ENCODE assay signal across 1 cellular context in genomic region chr19:36114763-36115452, GRCh38.
TF ChIP-seq lines count a peak whose summit lies in the region.

TSS of gene POLR2I (minus strand) at chr19:36114875. CDS start at chr19:36114856, 19 bp downstream.

TF ChIP-seq in HepG2, 621 proteins besides CTCF, POLR2A, EP300 and RAD21 (continued from another document and continues in another):
- peak; percentile 82 for TF ChIP-seq AKNA (CRISPR knock-in tag; IDR thresholded peaks at IDR 0.05; ENCODE audit: borderline replicate concordance)
- peak; percentile 70 for TF ChIP-seq EED (CRISPR knock-in tag; IDR thresholded peaks at IDR 0.05)
- TF ChIP-seq TEAD3 (CRISPR knock-in tag; optimal IDR thresholded peaks at IDR 0.05; ENCODE audit: borderline replicate concordance): peak; percentile 47
- 0 out of 2 replicates have a peak, but pooled peaks have one; percentile 28 for TF ChIP-seq ATAD3A (CRISPR knock-in tag; IDR thresholded peaks at IDR 0.05)
- no peak for TF ChIP-seq PAF1 (CRISPR knock-in tag; IDR thresholded peaks at IDR 0.05)
- 0 out of 2 replicates have a peak, but pooled peaks have one; percentile 30 for TF ChIP-seq ZSCAN29 (CRISPR knock-in tag; conservative IDR thresholded peaks at IDR 0.05)
- peak; percentile 88 for TF ChIP-seq ZNF574 (CRISPR knock-in tag; IDR thresholded peaks at IDR 0.05)
- peak; percentile 73 for TF ChIP-seq ZNF143 (CRISPR knock-in tag; IDR thresholded peaks at IDR 0.05)
- TF ChIP-seq PATZ1 (CRISPR knock-in tag; IDR thresholded peaks at IDR 0.05): peak; percentile 52; the same call in 1 of the 2 replicates
- peak; percentile 80; the same call in 1 of the 2 replicates for TF ChIP-seq ZNF615 (CRISPR knock-in tag; IDR thresholded peaks at IDR 0.05; ENCODE audit: borderline replicate concordance)
- TF ChIP-seq MTERF4 (CRISPR knock-in tag; IDR thresholded peaks at IDR 0.05): peak; percentile 88
- peak; percentile 80; the same call in 1 of the 2 replicates for TF ChIP-seq ZNF253 (CRISPR knock-in tag; IDR thresholded peaks at IDR 0.05; ENCODE audit: borderline replicate concordance)
- TF ChIP-seq ZNF460 (CRISPR knock-in tag; IDR thresholded peaks at IDR 0.05; ENCODE audit: borderline replicate concordance): no peak
- TF ChIP-seq SKI (IDR thresholded peaks at IDR 0.05; ENCODE audit: partially characterized antibody): no peak
- TF ChIP-seq ZNF224 (CRISPR knock-in tag; IDR thresholded peaks at IDR 0.05): peak; percentile 85; the same call in 1 of the 2 replicates
- peak; percentile 68; the same call in 1 of the 2 replicates for TF ChIP-seq REXO4 (CRISPR knock-in tag; IDR thresholded peaks at IDR 0.05; ENCODE audit: borderline replicate concordance)
- no peak for TF ChIP-seq ZBTB7A (CRISPR knock-in tag; IDR thresholded peaks at IDR 0.05)
- TF ChIP-seq ZNF317 (CRISPR knock-in tag; IDR thresholded peaks at IDR 0.05): peak; percentile 83; the same call in 1 of the 2 replicates
- no peak for TF ChIP-seq ZBTB46 (CRISPR knock-in tag; IDR thresholded peaks at IDR 0.05; ENCODE audit: borderline replicate concordance)
- TF ChIP-seq PHF8 (CRISPR knock-in tag; IDR thresholded peaks at IDR 0.05): peak; percentile 65
- TF ChIP-seq SRY (CRISPR knock-in tag; IDR thresholded peaks at IDR 0.05): no peak
- peak; percentile 70; the same call in 1 of the 2 replicates for TF ChIP-seq SNAPC4 (CRISPR knock-in tag; IDR thresholded peaks at IDR 0.05)
- peak; percentile 75; the same call in 1 of the 2 replicates for TF ChIP-seq ZNF329 (CRISPR knock-in tag; IDR thresholded peaks at IDR 0.05; ENCODE audit: low read depth)
- TF ChIP-seq RBFOX2 (IDR thresholded peaks at IDR 0.05; ENCODE audit: low read depth, low read length): peak; percentile 86
- TF ChIP-seq ZNF33B (CRISPR knock-in tag; IDR thresholded peaks at IDR 0.05): peak; percentile 84; the same call in 1 of the 2 replicates
- TF ChIP-seq GATA4 (IDR thresholded peaks at IDR 0.05; ENCODE audit: borderline replicate concordance, low read depth): no peak
- no peak for TF ChIP-seq CBX1 (IDR thresholded peaks at IDR 0.05; ENCODE audit: low read depth)
- no peak for TF ChIP-seq ZNF333 (CRISPR knock-in tag; IDR thresholded peaks at IDR 0.05; ENCODE audit: borderline replicate concordance)
- no peak; the same call in 1 of the 2 replicates for TF ChIP-seq CSRNP2 (CRISPR knock-in tag; conservative IDR thresholded peaks at IDR 0.05; ENCODE audit: low read depth)
- TF ChIP-seq ZNF878 (CRISPR knock-in tag; IDR thresholded peaks at IDR 0.05): peak; percentile 40; the same call in 1 of the 2 replicates
- TF ChIP-seq ZNF441 (CRISPR knock-in tag; IDR thresholded peaks at IDR 0.05; ENCODE audit: borderline replicate concordance): peak; percentile 71; the same call in 1 of the 2 replicates
- TF ChIP-seq CBFB (CRISPR knock-in tag; IDR thresholded peaks at IDR 0.05): peak; percentile 94
- TF ChIP-seq MAF1 (CRISPR knock-in tag; IDR thresholded peaks at IDR 0.05; ENCODE audit: borderline replicate concordance): peak; percentile 90; the same call in 1 of the 2 replicates
- no peak for TF ChIP-seq ZNF282 (IDR thresholded peaks at IDR 0.05; ENCODE audit: partially characterized antibody)
- no peak for TF ChIP-seq TBX3 (IDR thresholded peaks at IDR 0.05; ENCODE audit: borderline replicate concordance)
- TF ChIP-seq SNRNP70 (IDR thresholded peaks at IDR 0.05; ENCODE audit: low read depth, low read length): no peak
- peak; percentile 86 for TF ChIP-seq ZFP91 (CRISPR knock-in tag; IDR thresholded peaks at IDR 0.05; ENCODE audit: borderline replicate concordance)
- no peak for TF ChIP-seq PCBP2 (optimal IDR thresholded peaks at IDR 0.05; ENCODE audit: low read depth, low read length, poor library complexity, severe bottlenecking)
